In the genomic region with DNA sequence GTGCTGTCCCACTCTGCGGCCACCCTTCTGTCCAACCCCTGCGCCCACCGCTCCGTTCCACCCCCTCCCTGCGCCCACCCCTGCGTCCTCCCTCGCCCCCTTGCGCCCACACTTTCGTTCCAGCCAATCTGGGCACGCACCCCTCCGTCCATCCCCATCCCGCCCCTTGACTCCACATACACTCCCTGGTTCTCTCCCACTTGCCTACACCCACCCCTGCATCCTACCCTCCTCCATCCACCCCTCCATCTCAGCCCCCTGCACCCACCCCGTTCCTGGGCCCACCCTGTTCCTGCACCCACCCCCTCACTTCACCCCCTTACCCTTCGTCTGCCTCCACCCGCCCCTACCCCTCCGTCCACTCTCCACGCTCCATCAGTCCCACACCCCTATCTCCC, we compare ENCODE assay signal across 1 cellular context.
TF ChIP-seq lines count a peak whose summit lies in the region.

No MANE protein-coding gene starts in this region.

TF ChIP-seq in A549, 52 proteins besides CTCF, POLR2A, EP300 and RAD21 (continued from another document):
- no peak for TF ChIP-seq CHD2 (IDR thresholded peaks at IDR 0.05; ENCODE audit: low read length, partially characterized antibody)
- TF ChIP-seq CHD4 (IDR thresholded peaks at IDR 0.05; ENCODE audit: borderline replicate concordance): no peak
- TF ChIP-seq BHLHE40 (IDR thresholded peaks at IDR 0.05; ENCODE audit: low read depth, low read length): no peak
